8 cellular contexts compared by ENCODE assay signal in genomic region chr1:66981679-66982078, GRCh38. TPM values are rescaled to one million over a fixed set of nuclear protein-coding genes. Genes with fewer than 3 reads are reported as not detected.
A peak's percentile ranks its signal among the peaks of the same experiment; 100 is the strongest.
DNase-seq lines count a peak whose midpoint lies in the region; ATAC-seq and TF ChIP-seq lines count a peak whose summit lies in the region.

No MANE protein-coding gene starts in this region.

- H3K36me3 ChIP-seq in HEK293 (ENCODE audit: control insufficient read depth in 2 of 2, insufficient read depth in 1 of 2, low read length in 2 of 2) (peaks cover 67 to 87% of the 10 kb centered on the region in 2 experiments), PC-3 (ENCODE audit: low read depth, low read length) (peaks cover 38% of the 10 kb centered on the region)

- peak overlapping the region; percentile 22 for H3K4me3 Mint-ChIP-seq in activated CD8-positive, alpha-beta T cell treated with anti-CD3 and anti-CD28 coated beads for 36 hours
- H3K4me3 Mint-ChIP-seq in osteocyte (ENCODE audit: unreplicated experiment) = no peak overlapping the region

- no peaks in the 10 kb centered on the region for H3K27me3 Mint-ChIP-seq in activated CD8-positive, alpha-beta T cell treated with anti-CD3 and anti-CD28 coated beads for 36 hours
- no peaks in the 10 kb centered on the region for H3K27me3 Mint-ChIP-seq in osteocyte (ENCODE audit: unreplicated experiment)

- H4K20me1 ChIP-seq in PC-3 (ENCODE audit: low read length) = 0 out of 2 replicates have a peak, but pooled peaks cover 3% of the 10 kb centered on the region

- no peaks in the 10 kb centered on the region for H3K9me2 ChIP-seq in PC-3 (replicated peaks; ENCODE audit: low read length)

- CTCF ChIA-PET in HEK293 (lab: Yijun Ruan, JAX) = interaction anchor here (0.6 to 0.9 kb wide), 4 partner anchors 8 to 217 kb away, joined by 3 to 4 read pairs (median 3); no protein-coding TSS in a partner anchor
- CTCF ChIA-PET in activated CD8-positive, alpha-beta T cell treated with anti-CD3 and anti-CD28 coated beads for 36 hours (lab: Charles Lee) = interaction anchor here (0.7 to 2.3 kb wide), 13 partner anchors 8 to 168 kb away, joined by 3 to 8 read pairs (median 3); partner anchors contain the start of gene SLC35D1
- CTCF ChIA-PET in PC-3 (lab: Charles Lee) = no interaction called here

- 39% methylated on average over 4 of the region's 4 CpGs for WGBS in right cardiac atrium

- no TSS peak for BruUV-seq in PC-3 (replicated peaks; lab: Mats Ljungman, UMichigan)

- H3K36me3 Mint-ChIP-seq in activated CD8-positive, alpha-beta T cell treated with anti-CD3 and anti-CD28 coated beads for 36 hours (ENCODE audit: low read depth) = peaks cover 45% of the 10 kb centered on the region
- H3K36me3 Mint-ChIP-seq in osteocyte (ENCODE audit: unreplicated experiment) = peaks cover 35% of the 10 kb centered on the region

- intact Hi-C loops in activated CD8-positive, alpha-beta T cell treated with anti-CD3 and anti-CD28 coated beads for 36 hours (cut with micrococcal nuclease) = no loop called here
- intact Hi-C loops in right cardiac atrium (cut with DNase I) (no loop called here), PC-3 (cut with micrococcal nuclease) (loop anchor here (2.0 kb wide), 1 partner anchor 47 kb away; no protein-coding TSS in a partner anchor)

- no peaks in the 10 kb centered on the region for H3K27me3 ChIP-seq in right cardiac atrium (ENCODE audit: control insufficient read depth, insufficient read depth)
- H3K27me3 ChIP-seq in PC-3 (ENCODE audit: low read length) = no peaks in the 10 kb centered on the region

- peak; percentile 65 for DNase-seq in activated CD8-positive, alpha-beta T cell treated with anti-CD3 and anti-CD28 coated beads for 36 hours
- DNase-seq in right cardiac atrium (peak in 1 of 3 donors; percentile 61), PC-3 (no peak), NCI-H748 treated with DMSO at 0.1 percent for 48 hours (lab: John Stamatoyannopoulos, UW) (no peak), osteocyte (ENCODE audit: extremely low spot score, unreplicated experiment) (no peak)
- DNase-seq in stimulated activated CD8-positive, alpha-beta memory T cell treated with anti-CD3 and anti-CD28 coated beads, Interleukin-7, amount 100 ng/mL, for 4 hours (ENCODE audit: low read depth in 2 of 2) = peak; percentile 8 to 33

- no peak overlapping the region for H3K4me3 ChIP-seq in HEK293 (ENCODE audit: low read depth, low read length)
- H3K4me3 ChIP-seq in right cardiac atrium (ENCODE audit: low read length) = peak overlapping the region; percentile 45
- H3K4me3 ChIP-seq in PC-3 (ENCODE audit: low read length) = no peak overlapping the region

- no peaks in the 10 kb centered on the region for H3K9me3 ChIP-seq in HEK293 (ENCODE audit: control insufficient read depth, insufficient read depth, low read depth, low read length)
- H3K9me3 ChIP-seq in right cardiac atrium (ENCODE audit: control insufficient read depth, low read length) = no peaks in the 10 kb centered on the region
- H3K9me3 ChIP-seq in PC-3 (ENCODE audit: low read length) = no peaks in the 10 kb centered on the region

- no peak overlapping the region for H3K9ac ChIP-seq in PC-3 (ENCODE audit: low read length)

- H3K27ac ChIP-seq in HEK293 (ENCODE audit: extremely low read depth, low read depth, low read length) (no peak overlapping the region), right cardiac atrium (ENCODE audit: low read length) (no peak overlapping the region), PC-3 (ENCODE audit: low read length) (no peak overlapping the region)

- H3F3A ChIP-seq in PC-3 (ENCODE audit: low read length, unreplicated experiment) = no peaks in the 10 kb centered on the region

- TF ChIP-seq CTCF in HEK293 (tag by site-specific recombination; IDR thresholded peaks at IDR 0.05) (no peak), PC-3 (conservative IDR thresholded peaks at IDR 0.05; ENCODE audit: low read depth, low read length) (no peak), osteocyte (IDR thresholded peaks at IDR 0.05) (no peak)
- no peak for TF ChIP-seq CTCF in activated CD8-positive, alpha-beta T cell treated with anti-CD3 and anti-CD28 coated beads for 36 hours (IDR thresholded peaks at IDR 0.05)

- H3K4me1 Mint-ChIP-seq in activated CD8-positive, alpha-beta T cell treated with anti-CD3 and anti-CD28 coated beads for 36 hours (ENCODE audit: low read depth) = peaks cover 40% of the 10 kb centered on the region
- H3K4me1 Mint-ChIP-seq in osteocyte (ENCODE audit: unreplicated experiment) = no peaks in the 10 kb centered on the region

- H3K4me2 ChIP-seq in PC-3 (ENCODE audit: low read length) = no peak overlapping the region

- no peaks in the 10 kb centered on the region for H3K79me2 ChIP-seq in PC-3 (ENCODE audit: low read length)

- H3K27ac Mint-ChIP-seq in activated CD8-positive, alpha-beta T cell treated with anti-CD3 and anti-CD28 coated beads for 36 hours = peak overlapping the region; percentile 79
- H3K27ac Mint-ChIP-seq in osteocyte (ENCODE audit: unreplicated experiment) = no peak overlapping the region

- H3K4me1 ChIP-seq in HEK293 (ENCODE audit: control insufficient read depth, insufficient read depth, low read length) (0 out of 2 replicates have a peak, but pooled peaks cover 4% of the 10 kb centered on the region), right cardiac atrium (ENCODE audit: control insufficient read depth, insufficient read depth, low read length) (no peaks in the 10 kb centered on the region), PC-3 (ENCODE audit: insufficient read depth, low read length) (peaks cover 15% of the 10 kb centered on the region)

- H2AFZ ChIP-seq in PC-3 (ENCODE audit: low read length) = no peak overlapping the region

- no peaks in the 10 kb centered on the region for H3K9me3 Mint-ChIP-seq in activated CD8-positive, alpha-beta T cell treated with anti-CD3 and anti-CD28 coated beads for 36 hours
- no peaks in the 10 kb centered on the region for H3K9me3 Mint-ChIP-seq in osteocyte (ENCODE audit: unreplicated experiment)

- peak; percentile 86 for ATAC-seq in activated CD8-positive, alpha-beta T cell treated with anti-CD3 and anti-CD28 coated beads for 36 hours
- ATAC-seq in right cardiac atrium (peak; percentile 64 to 80), PC-3 (no peak), HG02642 (IDR thresholded peaks at IDR 0.05; ENCODE audit: poor library complexity, unreplicated experiment) (no peak)

- POLR2A ChIA-PET in HEK293 (lab: Yijun Ruan, JAX) = interaction anchor here (1.4 kb wide), 1 partner anchor 52 kb away, joined by 3 read pairs; no protein-coding TSS in a partner anchor
- POLR2A ChIA-PET in activated CD8-positive, alpha-beta T cell treated with anti-CD3 and anti-CD28 coated beads for 36 hours (lab: Charles Lee) = interaction anchor here (0.7 to 1.1 kb wide), 3 partner anchors 20 to 72 kb away, joined by 3 to 4 read pairs (median 3); no protein-coding TSS in a partner anchor
- POLR2A ChIA-PET in PC-3 (lab: Charles Lee; ENCODE audit: unreplicated experiment) = no interaction called here

TF ChIP-seq in HEK293, 187 proteins besides CTCF, POLR2A, EP300 and RAD21:
- TF ChIP-seq, protein P1, sequence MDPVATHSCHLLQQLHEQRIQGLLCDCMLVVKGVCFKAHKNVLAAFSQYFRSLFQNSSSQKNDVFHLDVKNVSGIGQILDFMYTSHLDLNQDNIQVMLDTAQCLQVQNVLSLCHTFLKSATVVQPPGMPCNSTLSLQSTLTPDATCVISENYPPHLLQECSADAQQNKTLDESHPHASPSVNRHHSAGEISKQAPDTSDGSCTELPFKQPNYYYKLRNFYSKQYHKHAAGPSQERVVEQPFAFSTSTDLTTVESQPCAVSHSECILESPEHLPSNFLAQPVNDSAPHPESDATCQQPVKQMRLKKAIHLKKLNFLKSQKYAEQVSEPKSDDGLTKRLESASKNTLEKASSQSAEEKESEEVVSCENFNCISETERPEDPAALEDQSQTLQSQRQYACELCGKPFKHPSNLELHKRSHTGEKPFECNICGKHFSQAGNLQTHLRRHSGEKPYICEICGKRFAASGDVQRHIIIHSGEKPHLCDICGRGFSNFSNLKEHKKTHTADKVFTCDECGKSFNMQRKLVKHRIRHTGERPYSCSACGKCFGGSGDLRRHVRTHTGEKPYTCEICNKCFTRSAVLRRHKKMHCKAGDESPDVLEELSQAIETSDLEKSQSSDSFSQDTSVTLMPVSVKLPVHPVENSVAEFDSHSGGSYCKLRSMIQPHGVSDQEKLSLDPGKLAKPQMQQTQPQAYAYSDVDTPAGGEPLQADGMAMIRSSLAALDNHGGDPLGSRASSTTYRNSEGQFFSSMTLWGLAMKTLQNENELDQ (tag by site-specific recombination; IDR thresholded peaks at IDR 0.05; ENCODE audit: low read depth) = no peak
- TF ChIP-seq PRDM1 (tag by site-specific recombination; IDR thresholded peaks at IDR 0.05) = peak; percentile 53; the same call in 1 of the 2 replicates

RNA-seq across cellular contexts. Expression of gene MIER1, which starts 56.9 kb away (rescaled TPM):
- total RNA-seq in activated CD8-positive, alpha-beta T cell treated with anti-CD3 and anti-CD28 coated beads for 36 hours = 10 to 100 TPM; 39.8 to 41.8 TPM
- total RNA-seq in right cardiac atrium (10 to 100 TPM; 19.2 to 26.9 (median 22.8) TPM), PC-3 (2014; rRNA removed) (11.5 and 11.8 TPM in 2 replicates), osteocyte (45.8 and 48.3 TPM in 2 replicates)
- 8.9 TPM for polyA plus RNA-seq in right cardiac atrium

RNA-seq across cellular contexts. Expression of gene DNAI4, which starts 57.0 kb away (rescaled TPM):
- 1 to 10 TPM; 1.0 to 1.7 TPM for total RNA-seq in activated CD8-positive, alpha-beta T cell treated with anti-CD3 and anti-CD28 coated beads for 36 hours
- total RNA-seq in right cardiac atrium (10 to 100 TPM; 18.6 to 27.0 (median 23.9) TPM), PC-3 (2014; rRNA removed) (0.46 and 1.6 TPM in 2 replicates), osteocyte (8.9 and 10.0 TPM in 2 replicates)
- polyA plus RNA-seq in right cardiac atrium = 1.8 TPM

Comparison
In these comparisons a context has a peak if more than half of its experiments do, and no peak if none do; other contexts are left out.
1. ATAC-seq: peak in activated CD8-positive, alpha-beta T cell treated with anti-CD3 and anti-CD28 coated beads for 36 hours (single experiment) and right cardiac atrium (2 of 2); none in PC-3 (single experiment) and HG02642 (single experiment).
2. DNase-seq: peak in activated CD8-positive, alpha-beta T cell treated with anti-CD3 and anti-CD28 coated beads for 36 hours (single experiment) and stimulated activated CD8-positive, alpha-beta memory T cell treated with anti-CD3 and anti-CD28 coated beads, Interleukin-7, amount 100 ng/mL, for 4 hours (2 of 2); none in PC-3 (single experiment), NCI-H748 treated with DMSO at 0.1 percent for 48 hours (single experiment) and osteocyte (single experiment).